21 cellular contexts compared by ENCODE assay signal in the genomic region with DNA sequence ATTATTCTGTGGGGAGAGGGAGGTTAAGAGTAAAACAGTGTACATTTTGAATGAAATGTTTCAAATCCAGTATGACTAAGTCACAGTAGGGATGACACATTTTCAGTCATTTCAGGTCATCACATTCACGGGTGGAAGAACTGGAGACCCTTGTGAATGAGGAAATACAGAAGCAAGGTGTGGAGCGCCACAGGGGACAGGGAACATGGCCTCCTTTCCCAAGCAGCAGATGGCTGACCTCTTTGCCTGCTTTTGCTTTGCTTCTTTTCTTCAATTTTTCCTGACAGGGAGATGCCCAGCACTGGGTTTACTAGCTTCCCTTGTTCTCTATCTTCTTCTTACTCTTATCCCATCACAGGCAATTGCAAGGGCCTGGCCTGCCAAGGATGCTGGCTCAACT.
DNase-seq lines count a peak whose midpoint lies in the region; ATAC-seq and TF ChIP-seq lines count a peak whose summit lies in the region.
"Had no signal": no experiment of that assay in that cellular context is flagged by ENCODE, and none has a peak within 500 bp of the region (broad histone marks: within the 10 kb centered on the region; RNA-seq: fewer than 3 reads in every experiment).

No MANE protein-coding gene starts in this region.

- DNase-seq in cerebellum (ENCODE audit: low spot score) (peak; percentile 10), HPDE6-E6E7 (ENCODE audit: extremely low spot score) (no peak)
- no peak for DNase-seq in activated T-helper 2 cell treated with anti-CD3 and anti-CD28 coated beads, Interferon-gamma antibody, Interleukin-2, Interleukin-4, amounts not matched to agents 10 μg/mL and 5 μg/mL and 100 μg/mL, durations not matched to agents 14 hours and 24 hours and 36 hours (ENCODE audit: low spot score)
- DNase-seq: 8988T; ACHN; BE2C; CD4-positive, alpha-beta memory T cell; CD4-positive, CD25-positive, alpha-beta regulatory T cell; CD8-positive, alpha-beta memory T cell; COR-L47; DMS 273 treated with DMSO at 0.1 percent for 48 hours; DMS153; DMS53; DMS79; DND-41; EL; GF-D8 had no signal

- no peaks in the 10 kb centered on the region for H3K27me3 Mint-ChIP-seq in activated T-helper 2 cell treated with anti-CD3 and anti-CD28 coated beads, Interferon-gamma antibody, Interleukin-2, Interleukin-4, amounts not matched to agents 10 μg/mL and 5 μg/mL and 100 μg/mL, durations not matched to agents 14 hours and 24 hours and 36 hours (ENCODE audit: low read depth)
- H3K27me3 Mint-ChIP-seq: CD4-positive, alpha-beta memory T cell; CD4-positive, CD25-positive, alpha-beta regulatory T cell; CD8-positive, alpha-beta memory T cell had no signal

- no peak overlapping the region for H3K4me3 Mint-ChIP-seq in activated T-helper 2 cell treated with anti-CD3 and anti-CD28 coated beads, Interferon-gamma antibody, Interleukin-2, Interleukin-4, amounts not matched to agents 10 μg/mL and 5 μg/mL and 100 μg/mL, durations not matched to agents 14 hours and 24 hours and 36 hours (ENCODE audit: low read depth)
- H3K4me3 Mint-ChIP-seq: CD14-positive monocyte; CD4-positive, alpha-beta memory T cell; CD4-positive, CD25-positive, alpha-beta regulatory T cell had no signal

- H3K36me3 Mint-ChIP-seq in activated T-helper 2 cell treated with anti-CD3 and anti-CD28 coated beads, Interferon-gamma antibody, Interleukin-2, Interleukin-4, amounts not matched to agents 10 μg/mL and 5 μg/mL and 100 μg/mL, durations not matched to agents 14 hours and 24 hours and 36 hours (ENCODE audit: low read depth): no peaks in the 10 kb centered on the region
- H3K36me3 Mint-ChIP-seq: CD14-positive monocyte; CD4-positive, alpha-beta memory T cell; CD4-positive, CD25-positive, alpha-beta regulatory T cell; CD8-positive, alpha-beta memory T cell had no signal

- ATAC-seq in HG03520 (IDR thresholded peaks at IDR 0.05; ENCODE audit: unreplicated experiment): no peak

- peak overlapping the region; percentile 29; the same call in 1 of the 2 replicates for H3K27ac ChIP-seq in VCaP
- H3K27ac ChIP-seq: BLaER1 had no signal

- H3K4me1 Mint-ChIP-seq in activated T-helper 2 cell treated with anti-CD3 and anti-CD28 coated beads, Interferon-gamma antibody, Interleukin-2, Interleukin-4, amounts not matched to agents 10 μg/mL and 5 μg/mL and 100 μg/mL, durations not matched to agents 14 hours and 24 hours and 36 hours (ENCODE audit: low read depth): no peaks in the 10 kb centered on the region
- H3K4me1 Mint-ChIP-seq: CD14-positive monocyte; CD4-positive, alpha-beta memory T cell; CD4-positive, CD25-positive, alpha-beta regulatory T cell; CD8-positive, alpha-beta memory T cell had no signal

- H3K27ac Mint-ChIP-seq in activated T-helper 2 cell treated with anti-CD3 and anti-CD28 coated beads, Interferon-gamma antibody, Interleukin-2, Interleukin-4, amounts not matched to agents 10 μg/mL and 5 μg/mL and 100 μg/mL, durations not matched to agents 14 hours and 24 hours and 36 hours: no peak overlapping the region
- H3K27ac Mint-ChIP-seq: CD14-positive monocyte; CD4-positive, alpha-beta memory T cell; CD4-positive, CD25-positive, alpha-beta regulatory T cell; CD8-positive, alpha-beta memory T cell had no signal

- intact Hi-C loops in activated T-helper 2 cell treated with anti-CD3 and anti-CD28 coated beads, Interferon-gamma antibody, Interleukin-2, Interleukin-4, amounts not matched to agents 10 μg/mL and 5 μg/mL and 100 μg/mL, durations not matched to agents 14 hours and 24 hours and 36 hours (cut with micrococcal nuclease): no loop called here

- TF ChIP-seq CTCF in VCaP (conservative IDR thresholded peaks at IDR 0.05): no peak

- H3K9me3 Mint-ChIP-seq in activated T-helper 2 cell treated with anti-CD3 and anti-CD28 coated beads, Interferon-gamma antibody, Interleukin-2, Interleukin-4, amounts not matched to agents 10 μg/mL and 5 μg/mL and 100 μg/mL, durations not matched to agents 14 hours and 24 hours and 36 hours: peaks cover 57% of the 10 kb centered on the region
